Comparison of ENCODE assay signal across 9 cellular contexts in the genomic region with DNA sequence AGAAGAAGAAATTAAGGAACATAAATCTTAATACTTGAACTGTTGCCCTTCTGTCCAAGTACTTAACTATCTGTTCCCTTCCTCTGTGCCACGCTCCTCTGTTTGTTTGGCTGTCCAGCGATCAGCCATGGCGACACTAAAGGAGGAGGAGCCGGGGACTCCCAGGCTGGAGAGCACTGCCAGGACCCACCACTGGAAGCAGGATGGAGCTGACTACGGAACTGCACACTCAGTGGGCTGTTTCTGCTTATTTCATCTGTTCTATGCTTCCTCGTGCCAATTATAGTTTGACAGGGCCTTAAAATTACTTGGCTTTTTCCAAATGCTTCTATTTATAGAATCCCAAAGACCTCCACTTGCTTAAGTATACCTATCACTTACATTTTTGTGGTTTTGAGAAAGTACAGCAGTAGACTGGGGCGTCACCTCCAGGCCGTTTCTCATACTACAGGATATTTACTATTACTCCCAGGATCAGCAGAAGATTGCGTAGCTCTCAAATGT. TPM values are rescaled to one million over a fixed set of nuclear protein-coding genes. Genes with fewer than 3 reads are reported as not detected.
DNase-seq lines count a peak whose midpoint lies in the region; ATAC-seq, FAIRE-seq and TF ChIP-seq lines count a peak whose summit lies in the region.
"Had no signal": no experiment of that assay in that cellular context is flagged by ENCODE, and none has a peak within 500 bp of the region (broad histone marks: within the 10 kb centered on the region; RNA-seq: fewer than 3 reads in every experiment).

No MANE protein-coding gene starts in this region.

- TF ChIP-seq EP300 in H1 (IDR thresholded peaks at IDR 0.05; ENCODE audit: borderline replicate concordance in 1 of 2, low read depth in 2 of 2, low read length in 2 of 2), result no peak

- peaks cover 54% of the 10 kb centered on the region for H3K36me3 Mint-ChIP-seq in natural killer cell treated with Interleukin-12 subunit alpha and Interleukin-12 subunit beta and Interleukin-15 and Interleukin-18, amount 100 ng/mL, for 72 hours

- no peak overlapping the region for H3K4ac ChIP-seq in H1 (replicated peaks; ENCODE audit: insufficient read length, low read depth, low read length)

- H2BK5ac ChIP-seq in H1 (ENCODE audit: low read depth, low read length), result no peak overlapping the region

- H4K5ac ChIP-seq in H1 (ENCODE audit: insufficient read length, low read depth, low read length), result no peak overlapping the region

- H3K4me3 Mint-ChIP-seq in natural killer cell treated with Interleukin-12 subunit alpha and Interleukin-12 subunit beta and Interleukin-15 and Interleukin-18, amount 100 ng/mL, for 72 hours, result no peak overlapping the region

- H2BK12ac ChIP-seq in H1 (ENCODE audit: low read depth, low read length), result no peak overlapping the region

- DNase-seq in A172 (ENCODE audit: low spot score) (peak; percentile 77), GM12865 (ENCODE audit: low read depth) (peak; percentile 46), PC-3 (peak; percentile 25), H1 (ENCODE audit: low read depth in 1 of 2, low spot score in 2 of 2) (no peak), epidermal melanocyte (ENCODE audit: insufficient read length, low spot score) (no peak)
- no peak for DNase-seq in natural killer cell treated with Interleukin-12 subunit alpha and Interleukin-12 subunit beta and Interleukin-15 and Interleukin-18, amount 100 ng/mL, for 72 hours (ENCODE audit: low spot score)

- no peaks in the 10 kb centered on the region for H3K9me2 ChIP-seq in PC-3 (replicated peaks; ENCODE audit: low read length)

- H2BK15ac ChIP-seq in H1 (ENCODE audit: low read length), result no peak overlapping the region

- no peak for TF ChIP-seq POLR2A in H1 (IDR thresholded peaks at IDR 0.05; ENCODE audit: control extremely low read depth in 1 of 2, low read depth in 2 of 2, low read length in 2 of 2)

- no peak overlapping the region for H4K91ac ChIP-seq in H1 (replicated peaks; ENCODE audit: insufficient read length, low read length)

- CTCF ChIA-PET in PC-3 (lab: Charles Lee) (no interaction called here), H1 (lab: Charles Lee; ENCODE audit: partially characterized antibody) (interaction anchor here (0.5 to 5.7 kb wide), 34 partner anchors 9 to 1368 kb away, joined by 3 to 35 read pairs (median 5); a partner anchor contains a TSS)

- H3K23ac ChIP-seq in H1 (ENCODE audit: insufficient read length), result no peak overlapping the region

- POLR2A ChIA-PET in PC-3 (lab: Charles Lee; ENCODE audit: unreplicated experiment), result interaction anchor here (0.7 kb wide), 1 partner anchor 150 kb away, joined by 4 read pairs; no protein-coding TSS in a partner anchor
- POLR2A ChIA-PET in H1 (lab: Charles Lee; ENCODE audit: partially characterized antibody), result no interaction called here

- no peak overlapping the region for H2BK20ac ChIP-seq in H1 (ENCODE audit: low read length)

- intact Hi-C loops in PC-3 (cut with micrococcal nuclease), result no loop called here

- H3K9me3 Mint-ChIP-seq in natural killer cell treated with Interleukin-12 subunit alpha and Interleukin-12 subunit beta and Interleukin-15 and Interleukin-18, amount 100 ng/mL, for 72 hours, result no peaks in the 10 kb centered on the region

- no peak overlapping the region for H4K8ac ChIP-seq in H1 (ENCODE audit: extremely low read depth, insufficient read depth, low read length)

- no TSS peak for BruUV-seq in PC-3 (replicated peaks; lab: Mats Ljungman, UMichigan)

- no peaks in the 10 kb centered on the region for H3F3A ChIP-seq in PC-3 (ENCODE audit: low read length, unreplicated experiment)

- H4K20me1 ChIP-seq in PC-3 (ENCODE audit: low read length) (no peaks in the 10 kb centered on the region), H1 (replicated peaks in 1 of 2; ENCODE audit: control insufficient read depth in 1 of 2, insufficient read depth in 2 of 2, low read length in 2 of 2) (no peaks in the 10 kb centered on the region)

- H2AK5ac ChIP-seq in H1 (ENCODE audit: low read depth, low read length), result no peak overlapping the region

- peaks cover 21 to 27% of the 10 kb centered on the region in 2 donors for H3K4me1 Mint-ChIP-seq in natural killer cell treated with Interleukin-12 subunit alpha and Interleukin-12 subunit beta and Interleukin-15 and Interleukin-18, amount 100 ng/mL, for 72 hours (ENCODE audit: low read depth in 2 of 2)

- TF ChIP-seq RAD21 in H1 (IDR thresholded peaks at IDR 0.05 in 1 of 2, conservative IDR thresholded peaks at IDR 0.05 in 1 of 2; ENCODE audit: low read depth in 2 of 2, low read length in 2 of 2), result peak in 1 of 2 experiments; percentile 53

- H3K9ac ChIP-seq in PC-3 (ENCODE audit: low read length) (no peak overlapping the region), H1 (replicated peaks in 1 of 4; ENCODE audit: extremely low read depth in 1 of 4, low read depth in 3 of 4, low read length in 3 of 4) (no peak overlapping the region)

- H3K14ac ChIP-seq in H1 (ENCODE audit: insufficient read length), result no peak overlapping the region

- 70% methylated on average over 9 of the region's 9 CpGs; no CpG with 5 or more reads in 1 of the 2 experiments for WGBS in H1 (ENCODE audit: extremely low coverage in 1 of 2, insufficient coverage in 1 of 2, insufficient read length in 1 of 2, insufficient replicate concordance in 2 of 2, low coverage in 1 of 2, low lambda C conversion rate in 2 of 2, missing lambda C conversion rate in 1 of 2), 2 experiments

- ATAC-seq in PC-3 (no peak), HG03442 (IDR thresholded peaks at IDR 0.05; ENCODE audit: unreplicated experiment) (no peak), GM18867 (IDR thresholded peaks at IDR 0.05; ENCODE audit: unreplicated experiment) (no peak)
- ATAC-seq in natural killer cell treated with Interleukin-12 subunit alpha and Interleukin-12 subunit beta and Interleukin-15 and Interleukin-18, amount 100 ng/mL, for 72 hours, result no peak

- H3K27me3 ChIP-seq in PC-3 (ENCODE audit: low read length) (peaks cover 63% of the 10 kb centered on the region), H1 (replicated peaks in 1 of 4; ENCODE audit: control insufficient read depth in 3 of 4, extremely low read depth in 1 of 4, insufficient read depth in 3 of 4, low read length in 3 of 4) (no peaks in the 10 kb centered on the region)

- TF ChIP-seq CTCF in GM12865 (IDR thresholded peaks at IDR 0.05; ENCODE audit: insufficient read depth, low read depth, low read length, missing control alignments) (no peak), PC-3 (conservative IDR thresholded peaks at IDR 0.05; ENCODE audit: low read depth, low read length) (peak; percentile 61; the same call in 1 of the 2 replicates), H1 (IDR thresholded peaks at IDR 0.05; ENCODE audit: control extremely low read depth in 1 of 3, insufficient read depth in 1 of 3, low read depth in 1 of 3, low read length in 3 of 3) (peak; percentile 51 to 62 (median 53))

- H3K9me3 ChIP-seq in PC-3 (ENCODE audit: low read length) (no peaks in the 10 kb centered on the region), H1 (ENCODE audit: insufficient read depth in 2 of 2, low read depth in 1 of 2, low read length in 1 of 2) (no peaks in the 10 kb centered on the region)

- no peak overlapping the region for H2AFZ ChIP-seq in PC-3 (ENCODE audit: low read length)
- H2AFZ ChIP-seq in H1 (ENCODE audit: low read length), result no peak overlapping the region

- no peaks in the 10 kb centered on the region for H3K23me2 ChIP-seq in H1 (ENCODE audit: low read depth, low read length)

- H2BK120ac ChIP-seq in H1 (replicated peaks; ENCODE audit: low read depth, low read length), result no peak overlapping the region

- H3K79me1 ChIP-seq in H1 (ENCODE audit: low read depth, low read length), result no peaks in the 10 kb centered on the region

- no peaks in the 10 kb centered on the region for H3K36me3 ChIP-seq in PC-3 (ENCODE audit: low read depth, low read length)
- no peaks in the 10 kb centered on the region; a peak in 1 of 8 replicates for H3K36me3 ChIP-seq in H1 (ENCODE audit: control insufficient read depth in 2 of 4, insufficient read depth in 4 of 4, low read length in 3 of 4)

- H3K18ac ChIP-seq in H1 (ENCODE audit: extremely low read depth, low read length), result no peak overlapping the region

- H3K27me3 Mint-ChIP-seq in natural killer cell treated with Interleukin-12 subunit alpha and Interleukin-12 subunit beta and Interleukin-15 and Interleukin-18, amount 100 ng/mL, for 72 hours, result no peaks in the 10 kb centered on the region

- H3K4me2 ChIP-seq in PC-3 (ENCODE audit: low read length), result no peak overlapping the region
- H3K4me2 ChIP-seq in H1 (ENCODE audit: insufficient read depth in 1 of 2, low read depth in 2 of 2, low read length in 2 of 2), result no peak overlapping the region

- H3K27ac ChIP-seq in PC-3 (ENCODE audit: low read length) (no peak overlapping the region), H1 (ENCODE audit: low read depth, low read length) (no peak overlapping the region)
- H3K27ac ChIP-seq: HL-60 had no signal

- H3K27ac Mint-ChIP-seq in natural killer cell treated with Interleukin-12 subunit alpha and Interleukin-12 subunit beta and Interleukin-15 and Interleukin-18, amount 100 ng/mL, for 72 hours, result peak overlapping the region; percentile 47 to 58

- peak; percentile 48 for FAIRE-seq in H1 (lab: Jason Lieb, UNC)

- no peak overlapping the region for H3K56ac ChIP-seq in H1 (replicated peaks; ENCODE audit: insufficient read length, low read depth, low read length)

- peaks cover 12% of the 10 kb centered on the region for H3K4me1 ChIP-seq in PC-3 (ENCODE audit: insufficient read depth, low read length)
- H3K4me1 ChIP-seq in H1 (replicated peaks in 1 of 4; ENCODE audit: control insufficient read depth in 3 of 4, insufficient read depth in 4 of 4, low read length in 3 of 4), result peaks cover 0 to 4% (median 0%) of the 10 kb centered on the region in 4 experiments; a peak in 1 of 7 replicates

- H3K4me3 ChIP-seq in GM12865 (ENCODE audit: low read depth, low read length) (no peak overlapping the region), PC-3 (ENCODE audit: low read length) (no peak overlapping the region), H1 (ENCODE audit: extremely low read depth in 1 of 4, insufficient read depth in 2 of 4, low read depth in 3 of 4, low read length in 4 of 4) (no peak overlapping the region)

- H3K79me2 ChIP-seq in PC-3 (ENCODE audit: low read length) (no peaks in the 10 kb centered on the region), H1 (ENCODE audit: control insufficient read depth in 1 of 2, insufficient read depth in 2 of 2, low read length in 2 of 2) (no peaks in the 10 kb centered on the region)

RNA-seq across cellular contexts. Expression of a gene that starts 17.1 kb away (rescaled TPM):
- 0.29 TPM in 1 of 2 replicates, not detected in the other for total RNA-seq in A172 (2014; rRNA removed; shearing (Covaris generic))
- 0.15 TPM in 1 of 2 replicates, not detected in the other for total RNA-seq in PC-3 (2014; rRNA removed)
- 2.1 and 4.2 TPM in 2 replicates for total RNA-seq in H1 (2021; fragmentation: NEBNext Ultra II Directional; extraction: Animal tissue kit (Norgen Biotek cat#: 25700))
- 0.77 and 1.1 TPM in 2 replicates for polyA plus RNA-seq in H1 (2011; rRNA removed)
- polyA plus RNA-seq in H1 (2011; cell fraction: cytosol; rRNA removed), result 1.3 TPM
- polyA plus RNA-seq in H1 (2011; cell fraction: nucleus; rRNA removed), result 1.2 TPM
- 0.66 to 1.7 TPM (median 1.0 TPM) in 4 replicates for polyA plus RNA-seq in H1 (2012, experiment 1 of 2)
- 0.33 TPM for polyA plus RNA-seq in H1 (2012, experiment 2 of 2)
- polyA plus RNA-seq in H1 (2013, experiment 1 of 2), result 0.53 TPM
- polyA plus RNA-seq in H1 (2013, experiment 2 of 2), result 0.85 TPM
- polyA minus RNA-seq in H1 (2011; rRNA and poly(A)+ RNA removed), result 0.91 and 4.9 TPM in 2 replicates
- polyA minus RNA-seq in H1 (2011; cell fraction: cytosol; rRNA and poly(A)+ RNA removed), result 1.1 TPM
- polyA minus RNA-seq in H1 (2011; cell fraction: nucleus; rRNA and poly(A)+ RNA removed), result 2.2 TPM
- 100 to 1,000 TPM; 112 to 388 TPM for total RNA-seq in natural killer cell treated with Interleukin-12 subunit alpha and Interleukin-12 subunit beta and Interleukin-15 and Interleukin-18, amount 100 ng/mL, for 72 hours

Comparison
In these comparisons a context has a peak if more than half of its experiments do, and no peak if none do; other contexts are left out.
1. DNase-seq: peak in A172 (single experiment), GM12865 (single experiment) and PC-3 (single experiment); none in H1 (0 of 2), natural killer cell treated with Interleukin-12 subunit alpha and Interleukin-12 subunit beta and Interleukin-15 and Interleukin-18, amount 100 ng/mL, for 72 hours (single experiment) and epidermal melanocyte (single experiment).
2. RNA of a gene that starts 17.1 kb away (total RNA-seq): 112 to 388 TPM in natural killer cell treated with Interleukin-12 subunit alpha and Interleukin-12 subunit beta and Interleukin-15 and Interleukin-18, amount 100 ng/mL, for 72 hours; 2.1 to 4.2 TPM in H1, 0.15 TPM in PC-3 and 0.29 TPM in A172; every median in the first group is over 10 times any median in the second.